ENCODE assay signal across 20 cellular contexts in the genomic region with DNA sequence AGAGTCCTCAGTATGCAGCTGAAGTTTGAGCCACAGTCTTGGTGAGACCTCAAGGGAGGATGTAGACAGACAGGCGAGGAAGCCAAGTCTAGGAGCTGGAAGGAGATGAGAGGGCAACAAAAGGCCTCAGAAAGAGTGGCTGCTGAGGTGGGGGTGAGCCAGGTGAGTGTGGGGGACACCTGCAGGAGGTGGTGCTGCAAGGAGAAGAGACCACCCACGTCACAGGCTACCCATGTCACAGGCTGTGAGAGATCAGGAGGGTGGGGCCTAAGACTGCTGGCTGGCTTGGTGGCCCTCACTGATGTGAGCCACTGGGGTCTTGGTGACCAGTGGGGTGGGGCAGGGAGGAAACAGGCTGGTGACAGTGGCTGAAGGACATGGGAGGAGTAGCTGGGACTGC.
"Had no signal": no experiment of that assay in that cellular context is flagged by ENCODE, and none has a peak within 500 bp of the region (broad histone marks: within the 10 kb centered on the region; RNA-seq: fewer than 3 reads in every experiment).

No MANE protein-coding gene starts in this region.

- H3K4me1 Mint-ChIP-seq: activated naive CD4-positive, alpha-beta T cell treated with anti-CD3 and anti-CD28 coated beads, Interleukin-2, amount 50 U/mL, for 24 hours; activated naive CD8-positive, alpha-beta T cell treated with anti-CD3 and anti-CD28 coated beads, Interleukin-2, amount 50 U/mL, for 24 hours; mesothelial cell of epicardium had no signal

- H3K9me3 ChIP-seq: suprapubic skin had no signal

- DNase-seq: activated CD4-positive, alpha-beta T cell treated with anti-CD3 and anti-CD28 coated beads, Interleukin-2, amount 50 U/mL, for 4 hours; activated naive CD8-positive, alpha-beta T cell treated with anti-CD3 and anti-CD28 coated beads, Interleukin-2, amount 50 U/mL, for 24 hours; activated T-cell treated with anti-CD3 and anti-CD28 coated beads for 4 hours; activated T-cell treated with anti-CD3 and anti-CD28 coated beads, Interleukin-2, amount 50 U/mL, for 72 hours; amygdala; central memory CD4-positive, alpha-beta T cell; dermis blood vessel endothelial cell; effector CD4-positive, alpha-beta T cell; left ventricle myocardium superior; naive B cell; nephron progenitor cell; stimulated activated naive CD4-positive, alpha-beta T cell; T-helper 2 cell had no signal

- H3K27ac ChIP-seq: breast epithelium, suprapubic skin, tibial nerve had no signal

- H3K4me3 ChIP-seq: breast epithelium, suprapubic skin, tibial nerve had no signal

- H3K9me3 Mint-ChIP-seq: activated naive CD4-positive, alpha-beta T cell treated with anti-CD3 and anti-CD28 coated beads, Interleukin-2, amount 50 U/mL, for 24 hours; WTC11 had no signal

- H3K27me3 ChIP-seq: tibial nerve had no signal

- H3K4me1 ChIP-seq: breast epithelium, suprapubic skin, tibial nerve had no signal

- H3K27ac Mint-ChIP-seq: activated naive CD4-positive, alpha-beta T cell treated with anti-CD3 and anti-CD28 coated beads, Interleukin-2, amount 50 U/mL, for 24 hours; activated naive CD8-positive, alpha-beta T cell treated with anti-CD3 and anti-CD28 coated beads, Interleukin-2, amount 50 U/mL, for 24 hours; activated T-cell treated with anti-CD3 and anti-CD28 coated beads, Interleukin-2, amount 50 U/mL, for 72 hours; mesothelial cell of epicardium; naive B cell; nephron progenitor cell; WTC11 had no signal

- H3K4me3 Mint-ChIP-seq: activated naive CD4-positive, alpha-beta T cell treated with anti-CD3 and anti-CD28 coated beads, Interleukin-2, amount 50 U/mL, for 24 hours; activated naive CD8-positive, alpha-beta T cell treated with anti-CD3 and anti-CD28 coated beads, Interleukin-2, amount 50 U/mL, for 24 hours; activated T-cell treated with anti-CD3 and anti-CD28 coated beads, Interleukin-2, amount 50 U/mL, for 72 hours; mesothelial cell of epicardium; nephron progenitor cell; WTC11 had no signal

- H3K36me3 ChIP-seq: breast epithelium, suprapubic skin, tibial nerve had no signal

- ATAC-seq: activated naive CD8-positive, alpha-beta T cell treated with anti-CD3 and anti-CD28 coated beads, Interleukin-2, amount 50 U/mL, for 24 hours; activated T-cell treated with anti-CD3 and anti-CD28 coated beads, Interleukin-2, amount 50 U/mL, for 72 hours; left ventricle myocardium superior; right cardiac atrium; WTC11 had no signal
